ENCODE assay signal across 9 cellular contexts in genomic region chr17:78759969-78760352, GRCh38. TPM values are rescaled to one million over a fixed set of nuclear protein-coding genes. Genes with fewer than 3 reads are reported as not detected.
DNase-seq lines count a peak whose midpoint lies in the region; ATAC-seq and TF ChIP-seq lines count a peak whose summit lies in the region.
"Had no signal": no experiment of that assay in that cellular context is flagged by ENCODE, and none has a peak within 500 bp of the region (broad histone marks: within the 10 kb centered on the region; RNA-seq: fewer than 3 reads in every experiment).

No MANE protein-coding gene starts in this region.

- DNase-seq in activated CD8-positive, alpha-beta memory T cell treated with anti-CD3 and anti-CD28 coated beads, Interleukin-2, amount 10 ng/mL, durations not matched to agents 7 days and 5 days, result no peak
- no peak for DNase-seq in activated CD8-positive, alpha-beta memory T cell treated with anti-CD3 and anti-CD28 coated beads for 24 hours
- peak; percentile 84 for DNase-seq in NAMALWA (ENCODE audit: low spot score)
- DNase-seq in stimulated activated naive B cell treated with anti-CD40 and anti-IgM and Interleukin-4, amounts not matched to agents 10 μg/mL and 1 μg/mL and 100 μg/mL, for 72 hours, result no peak
- no peak for DNase-seq in 8988T
- no peak for DNase-seq in mesenteric fat pad (ENCODE audit: low spot score)
- DNase-seq: NCI-H526 treated with DMSO at 0.1 percent for 48 hours had no signal

- no peaks in the 10 kb centered on the region for H3K27me3 Mint-ChIP-seq in activated CD8-positive, alpha-beta memory T cell treated with anti-CD3 and anti-CD28 coated beads, Interleukin-2, amount 10 ng/mL, durations not matched to agents 7 days and 5 days
- no peaks in the 10 kb centered on the region for H3K27me3 Mint-ChIP-seq in brain
- H3K27me3 Mint-ChIP-seq in stimulated activated naive B cell treated with anti-CD40 and anti-IgM and Interleukin-4, amounts not matched to agents 10 μg/mL and 1 μg/mL and 100 μg/mL, for 72 hours, result no peaks in the 10 kb centered on the region

- peak overlapping the region; percentile 86 for H3K27ac Mint-ChIP-seq in activated CD8-positive, alpha-beta memory T cell treated with anti-CD3 and anti-CD28 coated beads, Interleukin-2, amount 10 ng/mL, durations not matched to agents 7 days and 5 days
- peak overlapping the region in 4 of 5 experiments; percentile 35 to 92 (median 83) for H3K27ac Mint-ChIP-seq in brain
- H3K27ac Mint-ChIP-seq in stimulated activated naive B cell treated with anti-CD40 and anti-IgM and Interleukin-4, amounts not matched to agents 10 μg/mL and 1 μg/mL and 100 μg/mL, for 72 hours, result peak overlapping the region; percentile 92

- H3K9me3 Mint-ChIP-seq in activated CD8-positive, alpha-beta memory T cell treated with anti-CD3 and anti-CD28 coated beads, Interleukin-2, amount 10 ng/mL, durations not matched to agents 7 days and 5 days (ENCODE audit: low read depth), result no peaks in the 10 kb centered on the region
- peaks cover 0 to 4% (median 2%) of the 10 kb centered on the region in 5 experiments for H3K9me3 Mint-ChIP-seq in brain
- H3K9me3 Mint-ChIP-seq in stimulated activated naive B cell treated with anti-CD40 and anti-IgM and Interleukin-4, amounts not matched to agents 10 μg/mL and 1 μg/mL and 100 μg/mL, for 72 hours, result no peaks in the 10 kb centered on the region

- peak overlapping the region; percentile 55 for H3K4me3 Mint-ChIP-seq in activated CD8-positive, alpha-beta memory T cell treated with anti-CD3 and anti-CD28 coated beads, Interleukin-2, amount 10 ng/mL, durations not matched to agents 7 days and 5 days
- H3K4me3 Mint-ChIP-seq in brain, result no peak overlapping the region
- H3K4me3 Mint-ChIP-seq in stimulated activated naive B cell treated with anti-CD40 and anti-IgM and Interleukin-4, amounts not matched to agents 10 μg/mL and 1 μg/mL and 100 μg/mL, for 72 hours, result peak overlapping the region; percentile 52 to 67

- ATAC-seq in activated CD8-positive, alpha-beta memory T cell treated with anti-CD3 and anti-CD28 coated beads, Interleukin-2, amount 10 ng/mL, durations not matched to agents 7 days and 5 days, result no peak
- peak; percentile 33 to 40 for ATAC-seq in stimulated activated naive B cell treated with anti-CD40 and anti-IgM and Interleukin-4, amounts not matched to agents 10 μg/mL and 1 μg/mL and 100 μg/mL, for 72 hours (replicated peaks)
- ATAC-seq in HG03135 (IDR thresholded peaks at IDR 0.05; ENCODE audit: unreplicated experiment), result no peak

- H3K36me3 Mint-ChIP-seq in activated CD8-positive, alpha-beta memory T cell treated with anti-CD3 and anti-CD28 coated beads, Interleukin-2, amount 10 ng/mL, durations not matched to agents 7 days and 5 days, result peaks cover 7% of the 10 kb centered on the region
- peaks cover 10% of the 10 kb centered on the region for H3K36me3 Mint-ChIP-seq in brain
- peaks cover 11 to 16% of the 10 kb centered on the region in 2 donors for H3K36me3 Mint-ChIP-seq in stimulated activated naive B cell treated with anti-CD40 and anti-IgM and Interleukin-4, amounts not matched to agents 10 μg/mL and 1 μg/mL and 100 μg/mL, for 72 hours

- peaks cover 71% of the 10 kb centered on the region for H3K4me1 Mint-ChIP-seq in activated CD8-positive, alpha-beta memory T cell treated with anti-CD3 and anti-CD28 coated beads, Interleukin-2, amount 10 ng/mL, durations not matched to agents 7 days and 5 days
- H3K4me1 Mint-ChIP-seq in brain, result peaks cover 49% of the 10 kb centered on the region
- peaks cover 36 to 78% of the 10 kb centered on the region in 2 donors for H3K4me1 Mint-ChIP-seq in stimulated activated naive B cell treated with anti-CD40 and anti-IgM and Interleukin-4, amounts not matched to agents 10 μg/mL and 1 μg/mL and 100 μg/mL, for 72 hours

- no peak for TF ChIP-seq CTCF in brain (conservative IDR thresholded peaks at IDR 0.05)

- CTCF ChIA-PET in activated CD8-positive, alpha-beta memory T cell treated with anti-CD3 and anti-CD28 coated beads, Interleukin-2, amount 10 ng/mL, durations not matched to agents 7 days and 5 days (lab: Charles Lee), result interaction anchor here (1.0 to 2.0 kb wide), 4 partner anchors 9 to 51 kb away, joined by 3 to 14 read pairs (median 7); no protein-coding TSS in a partner anchor

RNA-seq across cellular contexts. Expression of gene CYTH1, which starts 22.1 kb away (rescaled TPM):
- total RNA-seq in activated CD8-positive, alpha-beta memory T cell treated with anti-CD3 and anti-CD28 coated beads, Interleukin-2, amount 10 ng/mL, durations not matched to agents 7 days and 5 days, result 100 to 1,000 TPM; 151 to 156 TPM
- 33.6 TPM for polyA plus RNA-seq in brain (ENCODE audit: insufficient read depth, low read depth, low replicate concordance)
- total RNA-seq in mesenteric fat pad, result 54.9 TPM

Comparison
In these comparisons a context has a peak if more than half of its experiments do, and no peak if none do; other contexts are left out.
1. ATAC-seq: peak in stimulated activated naive B cell treated with anti-CD40 and anti-IgM and Interleukin-4, amounts not matched to agents 10 μg/mL and 1 μg/mL and 100 μg/mL, for 72 hours (2 of 2); none in activated CD8-positive, alpha-beta memory T cell treated with anti-CD3 and anti-CD28 coated beads, Interleukin-2, amount 10 ng/mL, durations not matched to agents 7 days and 5 days (single experiment) and HG03135 (single experiment).
2. H3K4me3 Mint-ChIP-seq: peak in activated CD8-positive, alpha-beta memory T cell treated with anti-CD3 and anti-CD28 coated beads, Interleukin-2, amount 10 ng/mL, durations not matched to agents 7 days and 5 days (single experiment) and stimulated activated naive B cell treated with anti-CD40 and anti-IgM and Interleukin-4, amounts not matched to agents 10 μg/mL and 1 μg/mL and 100 μg/mL, for 72 hours (2 of 2); none in brain (0 of 5).
3. Peak in every context shown above with its lines, with median percentiles within 50 percentile points of each other: H3K27ac Mint-ChIP-seq.